18 cellular contexts compared by ENCODE assay signal in the genomic region with DNA sequence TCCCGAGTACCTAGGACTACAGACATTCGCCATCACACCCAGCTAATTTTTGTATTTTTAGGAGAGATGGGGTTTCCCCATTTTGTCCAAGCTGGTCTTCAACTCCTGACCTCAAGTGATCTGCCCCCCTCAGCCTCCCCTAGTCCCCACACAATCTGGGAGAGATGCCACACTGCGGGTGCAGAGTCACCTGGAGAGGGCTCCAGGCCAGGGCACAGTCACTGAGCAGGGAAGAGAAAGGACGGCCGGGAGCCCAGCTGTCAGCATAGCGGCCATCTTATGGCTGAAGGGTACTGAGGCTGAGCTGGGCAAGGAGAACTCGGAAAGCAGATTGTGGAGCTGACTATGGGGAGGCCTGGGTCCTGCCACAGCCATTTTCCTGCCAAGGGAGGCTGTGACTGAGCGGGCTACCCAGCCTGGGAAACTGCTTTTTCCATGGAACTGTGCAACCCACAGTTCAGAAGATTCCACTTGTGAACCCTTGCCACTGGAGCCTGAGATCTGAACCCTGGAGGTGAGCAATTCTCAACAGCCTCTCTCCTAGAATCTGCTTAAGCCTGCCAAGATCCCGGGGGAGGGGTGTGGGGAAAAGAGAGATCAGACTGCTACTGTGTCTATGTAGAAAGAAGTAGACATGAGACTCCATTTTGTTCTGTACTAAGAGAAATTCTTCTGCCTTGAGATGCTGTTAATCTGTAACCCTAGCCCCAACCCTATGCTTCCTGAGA.
DNase-seq lines count a peak whose midpoint lies in the region; TF ChIP-seq lines count a peak whose summit lies in the region.
"Had no signal": no experiment of that assay in that cellular context is flagged by ENCODE, and none has a peak within 500 bp of the region (broad histone marks: within the 10 kb centered on the region; RNA-seq: fewer than 3 reads in every experiment).

No MANE protein-coding gene starts in this region.

- H3K36me3 ChIP-seq in BLaER1 (peaks cover 4% of the 10 kb centered on the region; the same call in 1 of the 2 replicates), endodermal cell (ENCODE audit: control insufficient read depth, insufficient read depth, low read length) (no peaks in the 10 kb centered on the region)
- H3K36me3 ChIP-seq: SJSA1 had no signal

- peak overlapping the region; percentile 28 for H3K4me2 ChIP-seq in BLaER1
- H3K4me2 ChIP-seq: KMS-11 had no signal

- H3K27me3 Mint-ChIP-seq in endodermal cell (ENCODE audit: insufficient read depth) (no peaks in the 10 kb centered on the region), nephron progenitor cell (ENCODE audit: low read depth, poor library complexity) (peaks cover 3% of the 10 kb centered on the region), CD14-positive monocyte (ENCODE audit: low read depth in 3 of 3) (peaks cover 0 to 2% (median 0%) of the 10 kb centered on the region in 3 donors)

- H3K9me3 Mint-ChIP-seq in endodermal cell: no peaks in the 10 kb centered on the region
- peaks cover 26% of the 10 kb centered on the region for H3K9me3 Mint-ChIP-seq in nephron progenitor cell
- H3K9me3 Mint-ChIP-seq in CD14-positive monocyte: peaks cover 17 to 73% (median 51%) of the 10 kb centered on the region in 7 donors

- TF ChIP-seq CTCF in endodermal cell (conservative IDR thresholded peaks at IDR 0.05) (no peak), nephron progenitor cell (IDR thresholded peaks at IDR 0.05) (no peak), CD14-positive monocyte (IDR thresholded peaks at IDR 0.05) (no peak)

- H3K27ac ChIP-seq in BLaER1 (peak overlapping the region; percentile 80; the same call in 1 of the 2 replicates), endodermal cell (ENCODE audit: low read depth, low read length) (peak overlapping the region; percentile 63)
- H3K27ac ChIP-seq: HL-60, KMS-11, SJSA1 had no signal

- H3K4me1 ChIP-seq in BLaER1 (peaks cover 59% of the 10 kb centered on the region), endodermal cell (ENCODE audit: control insufficient read depth, insufficient read depth, low read length) (peaks cover 16% of the 10 kb centered on the region)
- H3K4me1 ChIP-seq: SJSA1 had no signal

- H4K20me1 ChIP-seq in BLaER1: no peaks in the 10 kb centered on the region

- H3K27me3 ChIP-seq in BLaER1: no peaks in the 10 kb centered on the region
- H3K27me3 ChIP-seq in endodermal cell (ENCODE audit: control insufficient read depth, insufficient read depth, low read length, poor library complexity, severe bottlenecking): no peaks in the 10 kb centered on the region
- H3K27me3 ChIP-seq: SJSA1 had no signal

- intact Hi-C loops in CD14-positive monocyte (cut with micrococcal nuclease): no loop called here

- WGBS in endodermal cell (ENCODE audit: insufficient coverage in 1 of 2, insufficient read length in 1 of 2), 2 experiments: 81 to 88% methylated on average over 4 to 9 of the region's 9 CpGs

- H3K9me3 ChIP-seq in BLaER1 (peaks cover 43% of the 10 kb centered on the region), endodermal cell (ENCODE audit: control insufficient read depth, low read length) (peaks cover 24% of the 10 kb centered on the region)
- H3K9me3 ChIP-seq: SJSA1 had no signal

- H3K36me3 Mint-ChIP-seq in endodermal cell (ENCODE audit: low read depth) (no peaks in the 10 kb centered on the region), nephron progenitor cell (ENCODE audit: low read depth) (no peaks in the 10 kb centered on the region), CD14-positive monocyte (no peaks in the 10 kb centered on the region)

- H3K9ac ChIP-seq in BLaER1 (no peak overlapping the region), endodermal cell (ENCODE audit: extremely low read depth, low read length, poor library complexity, severe bottlenecking) (peak overlapping the region; percentile 66)
- H3K9ac ChIP-seq: KMS-11 had no signal

- DNase-seq in NCI-H82 treated with DMSO at 0.1 percent for 48 hours (lab: John Stamatoyannopoulos, UW; ENCODE audit: unreplicated experiment) (peak; percentile 73), endodermal cell (no peak), nephron progenitor cell (no peak), NCI-H226 (no peak), COR-L47 (lab: John Stamatoyannopoulos, UW) (no peak), CD14-positive monocyte (ENCODE audit: low spot score) (no peak), COLO829 (ENCODE audit: low spot score) (no peak)
- DNase-seq: AML-193; DMS 273 treated with DMSO at 0.1 percent for 48 hours; HCEC 1CT; MV-4-11; NCI-H1694; NCI-H2081 treated with DMSO at 0.1 percent for 48 hours; NK-92 treated with Interleukin-12 subunit alpha and Interleukin-12 subunit beta, amount 100 ng/mL, for 24 hours had no signal

- H3K4me3 ChIP-seq in BLaER1 (no peak overlapping the region), endodermal cell (ENCODE audit: low read length) (no peak overlapping the region)
- H3K4me3 ChIP-seq: SJSA1 had no signal

- H3K4me1 Mint-ChIP-seq in endodermal cell: peaks cover 45% of the 10 kb centered on the region
- H3K4me1 Mint-ChIP-seq in nephron progenitor cell: peaks cover 30% of the 10 kb centered on the region
- no peaks in the 10 kb centered on the region for H3K4me1 Mint-ChIP-seq in CD14-positive monocyte

- peak overlapping the region; percentile 95 for H3K27ac Mint-ChIP-seq in endodermal cell
- H3K27ac Mint-ChIP-seq in nephron progenitor cell: peak overlapping the region; percentile 98
- H3K27ac Mint-ChIP-seq in CD14-positive monocyte: no peak overlapping the region

- H3K4me3 Mint-ChIP-seq in endodermal cell (peak overlapping the region; percentile 45), nephron progenitor cell (no peak overlapping the region), CD14-positive monocyte (no peak overlapping the region)

Comparison
In these comparisons a context has a peak if more than half of its experiments do, and no peak if none do; other contexts are left out.
1. H3K27ac Mint-ChIP-seq: peak in endodermal cell (single experiment) and nephron progenitor cell (single experiment); none in CD14-positive monocyte (0 of 7).